ENCODE assay signal across 8 cellular contexts in genomic region chr19:7871530-7872305, GRCh38. TPM values are rescaled to one million over a fixed set of nuclear protein-coding genes. Genes with fewer than 3 reads are reported as not detected.
DNase-seq lines count a peak whose midpoint lies in the region; ATAC-seq and TF ChIP-seq lines count a peak whose summit lies in the region.

No MANE protein-coding gene starts in this region.

- H3K4me1 ChIP-seq in ovary (ENCODE audit: insufficient read depth) (peaks cover 9% of the 10 kb centered on the region), testis (peaks cover 14% of the 10 kb centered on the region)

- TF ChIP-seq CTCF in ovary (IDR thresholded peaks at IDR 0.05) (no peak), testis (IDR thresholded peaks at IDR 0.05) (no peak)

- H3K27ac ChIP-seq in ovary, result no peak overlapping the region
- H3K27ac ChIP-seq in testis, result no peak overlapping the region

- WGBS in ovary, 3 donors, result 2 to 3% (median 2%) methylated on average over 30 of the region's 30 CpGs
- WGBS in testis, 2 donors, result 2% methylated on average over 30 of the region's 30 CpGs

- H3K36me3 ChIP-seq in ovary (no peaks in the 10 kb centered on the region), testis (ENCODE audit: low read depth, missing control alignments) (no peaks in the 10 kb centered on the region)

- intact Hi-C loops in ovary (cut with DNase I), result no loop called here
- intact Hi-C loops in testis (cut with DNase I; ENCODE audit: low total_unique reads), result no loop called here

- peak; percentile 92 for DNase-seq in Caki2 (ENCODE audit: low read depth)
- peak; percentile 90 to 92 for DNase-seq in Kasumi-1 (lab: John Stamatoyannopoulos, UW)
- peak; percentile 81 for DNase-seq in SKM-1 (lab: John Stamatoyannopoulos, UW; ENCODE audit: unreplicated experiment)
- peak; percentile 86 for DNase-seq in activated naive CD4-positive, alpha-beta T cell treated with anti-CD3 and anti-CD28 coated beads, Interleukin-2, amount 50 U/mL, for 16 hours
- peak; percentile 74 for DNase-seq in globus pallidus (ENCODE audit: low spot score)
- DNase-seq in ovary, result peak; percentile 89 to 94 (median 92)
- peak; percentile 93 for DNase-seq in testis

- TF ChIP-seq EP300 in ovary (IDR thresholded peaks at IDR 0.05), result no peak

- H3K27me3 ChIP-seq in ovary (no peaks in the 10 kb centered on the region), testis (no peaks in the 10 kb centered on the region)

- no peak for TF ChIP-seq POLR2A in ovary (IDR thresholded peaks at IDR 0.05)
- no peak for TF ChIP-seq POLR2A in testis (IDR thresholded peaks at IDR 0.05)

- in situ Hi-C loops in Caki2 (cut with HindIII; ENCODE audit: low pct_unique_long_range_greater_than_20kb, low sequenced_read_pairs), result no loop called here

- no peak for ATAC-seq in GM21515 (IDR thresholded peaks at IDR 0.05; ENCODE audit: unreplicated experiment)

- peak overlapping the region; percentile 9 for H3K4me3 ChIP-seq in ovary
- H3K4me3 ChIP-seq in testis, result no peak overlapping the region

- H3K9me3 ChIP-seq in ovary (no peaks in the 10 kb centered on the region), testis (no peaks in the 10 kb centered on the region)

RNA-seq across cellular contexts. Expression of gene PRR36, which starts 2.5 kb away (rescaled TPM):
- total RNA-seq in Caki2 (2014; rRNA removed; shearing (Covaris generic); ENCODE audit: low replicate concordance), result 0.03 TPM in 1 of 2 replicates, not detected in the other
- 1 to 10 TPM in 3 of 7 donors, under 1 TPM in 4; 0.45 to 2.2 (median 0.95) TPM for total RNA-seq in ovary
- under 1 TPM; 0.05 to 0.27 TPM for polyA plus RNA-seq in ovary
- total RNA-seq in testis, result 1 to 10 TPM; 2.9 to 3.3 TPM
- 0.50 TPM for polyA plus RNA-seq in testis (ENCODE audit: insufficient read depth, low read depth, low replicate concordance)

RNA-seq across cellular contexts. Expression of gene LRRC8E, which starts 16.6 kb away (rescaled TPM):
- total RNA-seq in Caki2 (2014; rRNA removed; shearing (Covaris generic); ENCODE audit: low replicate concordance), result 14.7 and 15.9 TPM in 2 replicates
- total RNA-seq in ovary, result 1 to 10 TPM in 1 of 7 donors, under 1 TPM in 4, not detected in 2; 0.10 to 2.1 (median 0.72) TPM
- under 1 TPM; 0.13 to 0.97 TPM for polyA plus RNA-seq in ovary
- 1 to 10 TPM in 1 of 2 donors, under 1 TPM in 1; 0.79 to 1.4 TPM for total RNA-seq in testis
- 0.92 TPM for polyA plus RNA-seq in testis (ENCODE audit: insufficient read depth, low read depth, low replicate concordance)

RNA-seq across cellular contexts. Expression of gene MAP2K7, which starts 32.0 kb away (rescaled TPM):
- 5.0 and 8.6 TPM in 2 replicates for total RNA-seq in Caki2 (2014; rRNA removed; shearing (Covaris generic); ENCODE audit: low replicate concordance)
- total RNA-seq in ovary (10 to 100 TPM in 5 of 7 donors, 1 to 10 TPM in 2; 9.2 to 35.5 (median 26.3) TPM), testis (10 to 100 TPM; 30.6 to 44.0 TPM)
- polyA plus RNA-seq in ovary (10 to 100 TPM in 1 of 2 donors, 1 to 10 TPM in 1; 6.3 to 32.2 TPM), testis (ENCODE audit: insufficient read depth, low read depth, low replicate concordance) (34.8 TPM)

RNA-seq across cellular contexts. Expression of gene EVI5L, which starts 41.7 kb away (rescaled TPM):
- 2.9 and 10.7 TPM in 2 replicates for total RNA-seq in Caki2 (2014; rRNA removed; shearing (Covaris generic); ENCODE audit: low replicate concordance)
- 10 to 100 TPM in 5 of 7 donors, 1 to 10 TPM in 2; 5.1 to 15.9 (median 13.1) TPM for total RNA-seq in ovary
- 10 to 100 TPM in 1 of 2 donors, 1 to 10 TPM in 1; 7.2 to 10.9 TPM for polyA plus RNA-seq in ovary
- 10 to 100 TPM; 45.8 to 68.9 TPM for total RNA-seq in testis
- 69.3 TPM for polyA plus RNA-seq in testis (ENCODE audit: insufficient read depth, low read depth, low replicate concordance)

RNA-seq across cellular contexts. Expression of gene TGFBR3L, which starts 42.9 kb away (rescaled TPM):
- not detected in 2 replicates for total RNA-seq in Caki2 (2014; rRNA removed; shearing (Covaris generic); ENCODE audit: low replicate concordance)
- total RNA-seq in ovary (1 to 10 TPM in 2 of 7 donors, not detected in 5; 1.0 to 6.9 TPM), testis (1 to 10 TPM in 1 of 2 donors, not detected in 1; 2.2 TPM)
- polyA plus RNA-seq in ovary (under 1 TPM in 1 of 2 donors, not detected in 1; 0.18 TPM), testis (ENCODE audit: insufficient read depth, low read depth, low replicate concordance) (1.2 TPM)
